In the genomic region with DNA sequence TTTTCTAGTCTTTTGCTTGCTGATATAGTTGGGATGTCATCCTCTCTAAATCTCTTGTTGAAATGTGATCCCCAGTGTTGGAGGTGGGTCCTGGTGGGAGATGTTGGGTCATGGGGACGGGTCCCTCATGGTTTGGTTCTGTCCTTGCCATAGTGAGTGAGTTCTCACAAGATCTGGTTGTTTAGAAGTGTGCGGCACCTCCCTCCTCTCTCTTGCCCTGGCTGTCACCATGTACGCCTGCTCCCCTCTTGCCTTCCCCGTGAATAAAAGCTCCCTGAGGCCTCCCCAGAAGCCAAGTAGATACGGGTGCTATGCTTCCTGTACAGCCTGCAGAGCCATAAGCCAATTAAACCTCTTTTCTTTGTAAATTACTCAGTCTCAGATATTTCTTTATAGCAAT, we compare ENCODE assay signal across 12 cellular contexts. TPM values are rescaled to one million over a fixed set of nuclear protein-coding genes. Genes with fewer than 3 reads are reported as not detected.
DNase-seq lines count a peak whose midpoint lies in the region; ATAC-seq and TF ChIP-seq lines count a peak whose summit lies in the region.
"Had no signal": no experiment of that assay in that cellular context is flagged by ENCODE, and none has a peak within 500 bp of the region (broad histone marks: within the 10 kb centered on the region; RNA-seq: fewer than 3 reads in every experiment).

No MANE protein-coding gene starts in this region.

- H3K36me3 ChIP-seq in CD8-positive, alpha-beta memory T cell (ENCODE audit: insufficient read depth, low read length) = peaks cover 14% of the 10 kb centered on the region
- H3K36me3 ChIP-seq in Peyer's patch (peaks cover 0 to 14% (median 0%) of the 10 kb centered on the region in 3 donors), sigmoid colon (peaks cover 0 to 8% (median 0%) of the 10 kb centered on the region in 4 donors)

- H3K9me3 Mint-ChIP-seq in CD8-positive, alpha-beta memory T cell = no peaks in the 10 kb centered on the region
- no peaks in the 10 kb centered on the region for H3K9me3 Mint-ChIP-seq in effector memory CD8-positive, alpha-beta T cell

- ATAC-seq in effector memory CD8-positive, alpha-beta T cell (replicated peaks) = no peak
- no peak for ATAC-seq in HG02870 (IDR thresholded peaks at IDR 0.05; ENCODE audit: unreplicated experiment)
- no peak for ATAC-seq in HG03432 (IDR thresholded peaks at IDR 0.05; ENCODE audit: unreplicated experiment)
- ATAC-seq: mucosa of descending colon had no signal

- peaks cover 10 to 55% (median 17%) of the 10 kb centered on the region in 3 donors for H3K36me3 Mint-ChIP-seq in CD8-positive, alpha-beta memory T cell
- peaks cover 42% of the 10 kb centered on the region for H3K36me3 Mint-ChIP-seq in effector memory CD8-positive, alpha-beta T cell (ENCODE audit: insufficient read depth)

- CTCF ChIA-PET in CD8-positive, alpha-beta memory T cell (lab: Charles Lee) = interaction anchor here (1.7 to 1.9 kb wide), 2 partner anchors 39 to 99 kb away, joined by 5 to 6 read pairs; no protein-coding TSS in a partner anchor

- H3K27ac Mint-ChIP-seq in CD8-positive, alpha-beta memory T cell = peak overlapping the region in 7 of 8 donors; percentile 13 to 91 (median 71)
- H3K27ac Mint-ChIP-seq in effector memory CD8-positive, alpha-beta T cell = peak overlapping the region; percentile 61 to 67

- POLR2A ChIA-PET in CD8-positive, alpha-beta memory T cell (lab: Charles Lee) = interaction anchor here (1.0 kb wide), 1 partner anchor 79 kb away, joined by 6 read pairs; no protein-coding TSS in a partner anchor

- no peaks in the 10 kb centered on the region for H3K27me3 Mint-ChIP-seq in CD8-positive, alpha-beta memory T cell
- H3K27me3 Mint-ChIP-seq in effector memory CD8-positive, alpha-beta T cell = no peaks in the 10 kb centered on the region

- no peaks in the 10 kb centered on the region for H3K27me3 ChIP-seq in CD8-positive, alpha-beta memory T cell (ENCODE audit: insufficient read depth, low read length, poor library complexity, severe bottlenecking)
- H3K27me3 ChIP-seq in Peyer's patch (no peaks in the 10 kb centered on the region), sigmoid colon (no peaks in the 10 kb centered on the region)

- intact Hi-C loops in sigmoid colon (cut with DNase I) = no loop called here

- no peak for DNase-seq in CD8-positive, alpha-beta memory T cell
- DNase-seq in Peyer's patch (no peak), sigmoid colon (peak; percentile 52), NCI-H2171 (lab: John Stamatoyannopoulos, UW) (no peak), SHP77 (lab: John Stamatoyannopoulos, UW) (no peak)
- no peak for DNase-seq in effector memory CD8-positive, alpha-beta T cell
- DNase-seq: activated CD8-positive, alpha-beta memory T cell treated with anti-CD3 and anti-CD28 coated beads, Interleukin-2, amount 50 U/mL, for 4 hours; NCI-H1092 treated with DMSO at 0.1 percent for 48 hours; stimulated activated naive CD4-positive, alpha-beta T cell treated with Interleukin-2 at 50 U/mL for 16 hours had no signal

- H3K9me3 ChIP-seq in CD8-positive, alpha-beta memory T cell (ENCODE audit: low read length) = no peaks in the 10 kb centered on the region
- H3K9me3 ChIP-seq in Peyer's patch = no peaks in the 10 kb centered on the region
- H3K9me3 ChIP-seq in sigmoid colon = no peaks in the 10 kb centered on the region
- H3K9me3 ChIP-seq: mucosa of descending colon had no signal

- TF ChIP-seq CTCF in Peyer's patch (IDR thresholded peaks at IDR 0.05) (no peak), sigmoid colon (IDR thresholded peaks at IDR 0.05) (no peak)

- TF ChIP-seq EP300 in sigmoid colon (IDR thresholded peaks at IDR 0.05) = no peak

- 92 to 93% methylated on average over 5 of the region's 5 CpGs for WGBS in sigmoid colon, 2 donors

- peak overlapping the region in 3 of 7 donors; percentile 16 to 42 (median 17) for H3K4me3 Mint-ChIP-seq in CD8-positive, alpha-beta memory T cell
- no peak overlapping the region for H3K4me3 Mint-ChIP-seq in effector memory CD8-positive, alpha-beta T cell

- H3K27ac ChIP-seq in CD8-positive, alpha-beta memory T cell (ENCODE audit: low read depth, low read length) = no peak overlapping the region
- peak overlapping the region; percentile 43 to 97 (median 62) for H3K27ac ChIP-seq in Peyer's patch
- peak overlapping the region; percentile 96 to 99 (median 99) for H3K27ac ChIP-seq in sigmoid colon

- peaks cover 42 to 81% (median 80%) of the 10 kb centered on the region in 3 donors for H3K4me1 Mint-ChIP-seq in CD8-positive, alpha-beta memory T cell
- peaks cover 37 to 44% of the 10 kb centered on the region in 2 donors for H3K4me1 Mint-ChIP-seq in effector memory CD8-positive, alpha-beta T cell (ENCODE audit: low read depth in 2 of 2)

- peaks cover 59% of the 10 kb centered on the region for H3K4me1 ChIP-seq in CD8-positive, alpha-beta memory T cell (ENCODE audit: insufficient read depth, low read length)
- H3K4me1 ChIP-seq in Peyer's patch (peaks cover 5 to 61% (median 10%) of the 10 kb centered on the region in 4 donors), sigmoid colon (peaks cover 0 to 94% (median 86%) of the 10 kb centered on the region in 4 donors)

- TF ChIP-seq POLR2A in Peyer's patch (IDR thresholded peaks at IDR 0.05) = no peak
- TF ChIP-seq POLR2A in sigmoid colon (IDR thresholded peaks at IDR 0.05) = no peak

- H3K4me3 ChIP-seq in CD8-positive, alpha-beta memory T cell (ENCODE audit: low read length) = no peak overlapping the region
- no peak overlapping the region for H3K4me3 ChIP-seq in Peyer's patch
- H3K4me3 ChIP-seq in sigmoid colon = no peak overlapping the region
- H3K4me3 ChIP-seq: mucosa of descending colon had no signal

RNA-seq across cellular contexts. Expression of a gene that starts 15.2 kb away (rescaled TPM):
- 100 to 1,000 TPM; 140 to 142 TPM for total RNA-seq in CD8-positive, alpha-beta memory T cell
- polyA plus RNA-seq in CD8-positive, alpha-beta memory T cell = 41.6 TPM
- total RNA-seq in Peyer's patch (100 to 1,000 TPM in 1 of 4 donors, 10 to 100 TPM in 3; 32.2 to 104 (median 71.9) TPM), sigmoid colon (100 to 1,000 TPM in 2 of 4 donors, 10 to 100 TPM in 2; 54.6 to 177 (median 102) TPM)
- 100 to 1,000 TPM in 1 of 3 donors, 10 to 100 TPM in 2; 16.9 to 105 (median 19.8) TPM for polyA plus RNA-seq in sigmoid colon
